17 cellular contexts compared by ENCODE assay signal in genomic region chr10:125022671-125023070, GRCh38.
DNase-seq lines count a peak whose midpoint lies in the region; ATAC-seq and TF ChIP-seq lines count a peak whose summit lies in the region.
"Had no signal": no experiment of that assay in that cellular context is flagged by ENCODE, and none has a peak within 500 bp of the region (broad histone marks: within the 10 kb centered on the region; RNA-seq: fewer than 3 reads in every experiment).

No MANE protein-coding gene starts in this region.

- H3K36me3 ChIP-seq in gastroesophageal sphincter: peaks cover 0 to 27% of the 10 kb centered on the region in 2 donors
- H3K36me3 ChIP-seq in CD8-positive, alpha-beta memory T cell (ENCODE audit: insufficient read depth, low read length): no peaks in the 10 kb centered on the region

- no peak for DNase-seq in CD8-positive, alpha-beta memory T cell
- DNase-seq: activated CD4-positive, alpha-beta T cell treated with anti-CD3 and anti-CD28 coated beads, Interleukin-2, amount 10 ng/mL, durations not matched to agents 24 days and 14 days; activated naive CD4-positive, alpha-beta T cell treated with anti-CD3 and anti-CD28 coated beads, Interleukin-2, amount 50 U/mL, for 16 hours; CD4-positive, alpha-beta memory T cell; GM23248; MG63; NCI-H774 had no signal

- H3K27ac ChIP-seq in VCaP: peak overlapping the region; percentile 87
- H3K27ac ChIP-seq in cingulate gyrus (ENCODE audit: low read depth, low read length): peak overlapping the region; percentile 29
- H3K27ac ChIP-seq in temporal lobe (ENCODE audit: low read depth, low read length): peak overlapping the region; percentile 57
- no peak overlapping the region for H3K27ac ChIP-seq in gastroesophageal sphincter
- H3K27ac ChIP-seq in CD8-positive, alpha-beta memory T cell (ENCODE audit: low read depth, low read length): no peak overlapping the region
- H3K27ac ChIP-seq: GM23248, suprapubic skin had no signal

- TF ChIP-seq EP300 in gastroesophageal sphincter (IDR thresholded peaks at IDR 0.05): no peak

- H3K4me1 Mint-ChIP-seq in nephron: peaks cover 64% of the 10 kb centered on the region
- H3K4me1 Mint-ChIP-seq in CD8-positive, alpha-beta memory T cell: no peaks in the 10 kb centered on the region
- H3K4me1 Mint-ChIP-seq: activated CD4-positive, alpha-beta T cell treated with anti-CD3 and anti-CD28 coated beads, Interleukin-2, amount 10 ng/mL, durations not matched to agents 24 days and 14 days; stimulated activated effector memory CD8-positive, alpha-beta T cell treated with anti-CD3 and anti-CD28 coated beads, Interleukin-12 subunit alpha, Interleukin-12 subunit beta, amount 100 ng/mL, for 72 hours had no signal

- no peaks in the 10 kb centered on the region for H3K27me3 ChIP-seq in gastroesophageal sphincter
- no peaks in the 10 kb centered on the region for H3K27me3 ChIP-seq in CD8-positive, alpha-beta memory T cell (ENCODE audit: insufficient read depth, low read length, poor library complexity, severe bottlenecking)
- H3K27me3 ChIP-seq: MG63, suprapubic skin had no signal

- H3K4me3 ChIP-seq in gastroesophageal sphincter: no peak overlapping the region
- no peak overlapping the region for H3K4me3 ChIP-seq in CD8-positive, alpha-beta memory T cell (ENCODE audit: low read length)
- H3K4me3 ChIP-seq: GM23248, MG63, smooth muscle cell, suprapubic skin had no signal

- no peaks in the 10 kb centered on the region for H3K27me3 Mint-ChIP-seq in nephron (ENCODE audit: low read depth)
- H3K27me3 Mint-ChIP-seq in CD8-positive, alpha-beta memory T cell: peaks cover 3 to 6% of the 10 kb centered on the region in 2 donors

- POLR2A ChIA-PET in CD8-positive, alpha-beta memory T cell (lab: Charles Lee): no interaction called here

- H3K27ac Mint-ChIP-seq in nephron: peak overlapping the region in 2 of 3 experiments; percentile 60 to 93
- no peak overlapping the region for H3K27ac Mint-ChIP-seq in CD8-positive, alpha-beta memory T cell
- H3K27ac Mint-ChIP-seq: activated CD4-positive, alpha-beta T cell treated with anti-CD3 and anti-CD28 coated beads, Interleukin-2, amount 10 ng/mL, durations not matched to agents 24 days and 14 days; stimulated activated effector memory CD8-positive, alpha-beta T cell treated with anti-CD3 and anti-CD28 coated beads, Interleukin-12 subunit alpha, Interleukin-12 subunit beta, amount 100 ng/mL, for 72 hours; T-helper 2 cell treated with Interferon-gamma antibody and Interleukin-4, amounts not matched to agents 5 μg/mL and 100 μg/mL, for 36 hours had no signal

- TF ChIP-seq CTCF in VCaP (conservative IDR thresholded peaks at IDR 0.05): no peak
- no peak for TF ChIP-seq CTCF in nephron (IDR thresholded peaks at IDR 0.05; ENCODE audit: unreplicated experiment in 3 of 3)
- TF ChIP-seq CTCF in gastroesophageal sphincter (IDR thresholded peaks at IDR 0.05): no peak

- no peak for ATAC-seq in GM19455 (IDR thresholded peaks at IDR 0.05; ENCODE audit: unreplicated experiment)
- no peak for ATAC-seq in gastroesophageal sphincter
- ATAC-seq: stimulated activated effector memory CD8-positive, alpha-beta T cell treated with anti-CD3 and anti-CD28 coated beads, Interleukin-12 subunit alpha, Interleukin-12 subunit beta, amount 100 ng/mL, for 72 hours had no signal

- no peak for TF ChIP-seq POLR2A in gastroesophageal sphincter (IDR thresholded peaks at IDR 0.05)

- peaks cover 73% of the 10 kb centered on the region for H3K36me3 Mint-ChIP-seq in nephron (ENCODE audit: low read depth)
- no peaks in the 10 kb centered on the region for H3K36me3 Mint-ChIP-seq in CD8-positive, alpha-beta memory T cell
- H3K36me3 Mint-ChIP-seq: CD4-positive, alpha-beta memory T cell; stimulated activated effector memory CD8-positive, alpha-beta T cell treated with anti-CD3 and anti-CD28 coated beads, Interleukin-12 subunit alpha, Interleukin-12 subunit beta, amount 100 ng/mL, for 72 hours had no signal

- peaks cover 0 to 80% (median 13%) of the 10 kb centered on the region in 3 donors for H3K4me1 ChIP-seq in gastroesophageal sphincter
- H3K4me1 ChIP-seq in CD8-positive, alpha-beta memory T cell (ENCODE audit: insufficient read depth, low read length): no peaks in the 10 kb centered on the region

- WGBS in gastroesophageal sphincter (ENCODE audit: low coverage in 1 of 2), 2 donors: 94 to 96% methylated on average over 5 to 6 of the region's 8 CpGs

- CTCF ChIA-PET in CD8-positive, alpha-beta memory T cell (lab: Charles Lee): no interaction called here

- H3K9me3 ChIP-seq in gastroesophageal sphincter: no peaks in the 10 kb centered on the region
- no peaks in the 10 kb centered on the region for H3K9me3 ChIP-seq in CD8-positive, alpha-beta memory T cell (ENCODE audit: low read length)
- H3K9me3 ChIP-seq: MG63, suprapubic skin had no signal

- H3K4me3 Mint-ChIP-seq in nephron: no peak overlapping the region
- no peak overlapping the region for H3K4me3 Mint-ChIP-seq in CD8-positive, alpha-beta memory T cell
- H3K4me3 Mint-ChIP-seq: activated CD4-positive, alpha-beta T cell treated with anti-CD3 and anti-CD28 coated beads, Interleukin-2, amount 10 ng/mL, durations not matched to agents 24 days and 14 days; CD4-positive, alpha-beta memory T cell; stimulated activated effector memory CD8-positive, alpha-beta T cell treated with anti-CD3 and anti-CD28 coated beads, Interleukin-12 subunit alpha, Interleukin-12 subunit beta, amount 100 ng/mL, for 72 hours; T-helper 2 cell treated with Interferon-gamma antibody and Interleukin-4, amounts not matched to agents 5 μg/mL and 100 μg/mL, for 36 hours had no signal

- H3K9me3 Mint-ChIP-seq in nephron: peaks cover 4% of the 10 kb centered on the region
- H3K9me3 Mint-ChIP-seq in CD8-positive, alpha-beta memory T cell: peaks cover 0 to 2% (median 0%) of the 10 kb centered on the region in 5 donors
- H3K9me3 Mint-ChIP-seq: activated CD4-positive, alpha-beta T cell treated with anti-CD3 and anti-CD28 coated beads, Interleukin-2, amount 10 ng/mL, durations not matched to agents 24 days and 14 days; stimulated activated effector memory CD8-positive, alpha-beta T cell treated with anti-CD3 and anti-CD28 coated beads, Interleukin-12 subunit alpha, Interleukin-12 subunit beta, amount 100 ng/mL, for 72 hours; T-helper 2 cell treated with Interferon-gamma antibody and Interleukin-4, amounts not matched to agents 5 μg/mL and 100 μg/mL, for 36 hours had no signal

Comparison
In these comparisons a context has a peak if more than half of its experiments do, and no peak if none do; other contexts are left out.
1. H3K27ac ChIP-seq: peak in VCaP (single experiment), cingulate gyrus (single experiment) and temporal lobe (single experiment); none in gastroesophageal sphincter (0 of 4) and CD8-positive, alpha-beta memory T cell (single experiment).
2. H3K27ac Mint-ChIP-seq: peak in nephron (2 of 3); none in CD8-positive, alpha-beta memory T cell (0 of 8).